Comparison of ENCODE assay signal across 19 cellular contexts in genomic region chr22:41969110-41969646, GRCh38. TPM values are rescaled to one million over a fixed set of nuclear protein-coding genes. Genes with fewer than 3 reads are reported as not detected.
DNase-seq lines count a peak whose midpoint lies in the region; ATAC-seq and TF ChIP-seq lines count a peak whose summit lies in the region.
"Had no signal": no experiment of that assay in that cellular context is flagged by ENCODE, and none has a peak within 500 bp of the region (broad histone marks: within the 10 kb centered on the region; RNA-seq: fewer than 3 reads in every experiment).

A gene with protein sequence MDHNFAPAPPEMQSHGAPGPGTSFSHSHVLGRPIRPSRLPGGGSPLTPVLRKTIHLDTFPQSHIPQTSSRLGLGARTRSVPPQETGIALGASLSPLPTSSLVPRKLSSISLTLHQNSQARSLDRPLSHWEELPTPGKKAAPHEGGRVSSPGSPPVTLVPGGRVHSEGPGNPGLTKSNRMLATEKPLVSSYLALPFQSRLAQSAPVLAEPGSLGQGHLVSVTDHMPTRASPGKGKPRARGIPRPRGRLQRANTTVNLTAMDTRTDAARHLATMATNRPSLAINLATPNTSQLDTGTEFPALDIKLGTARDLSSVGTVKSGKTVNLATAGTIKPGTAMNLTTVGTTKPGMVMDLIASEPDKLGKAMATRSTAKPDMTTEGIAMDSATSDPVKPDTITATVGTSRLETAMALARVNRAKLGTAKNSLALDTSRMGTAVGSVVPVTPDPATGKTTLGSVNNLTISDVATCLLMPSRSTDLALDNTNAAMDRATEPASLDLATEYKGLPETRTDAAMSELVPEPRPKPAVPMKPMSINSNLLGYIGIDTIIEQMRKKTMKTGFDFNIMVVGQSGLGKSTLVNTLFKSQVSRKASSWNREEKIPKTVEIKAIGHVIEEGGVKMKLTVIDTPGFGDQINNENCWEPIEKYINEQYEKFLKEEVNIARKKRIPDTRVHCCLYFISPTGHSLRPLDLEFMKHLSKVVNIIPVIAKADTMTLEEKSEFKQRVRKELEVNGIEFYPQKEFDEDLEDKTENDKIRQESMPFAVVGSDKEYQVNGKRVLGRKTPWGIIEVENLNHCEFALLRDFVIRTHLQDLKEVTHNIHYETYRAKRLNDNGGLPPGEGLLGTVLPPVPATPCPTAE (plus strand): TSS chr22:41969443. CDS start chr22:41971493, 2,050 bp downstream.

- CTCF ChIA-PET in WTC11 (lab: Charles Lee) = interaction anchor here (1.0 to 10.1 kb wide), 6 partner anchors 11 to 272 kb away, joined by 4 to 78 read pairs (median 10); partner anchors contain the start of genes CENPM and NDUFA6
- CTCF ChIA-PET in RWPE1 (lab: Yijun Ruan, JAX) = no interaction called here

- H3K27me3 Mint-ChIP-seq in T-helper 1 cell treated with Interleukin-12 subunit alpha and Interleukin-12 subunit beta and Interleukin-4 antibody, amounts not matched to agents 30 μg/mL and 1 μg/mL, for 36 hours (ENCODE audit: low read depth) = peaks cover 5% of the 10 kb centered on the region
- H3K27me3 Mint-ChIP-seq in WTC11 (ENCODE audit: low read depth) = peaks cover 37% of the 10 kb centered on the region
- H3K27me3 Mint-ChIP-seq in stimulated activated memory B cell treated with anti-CD40 and anti-IgM and Interleukin-4, amounts not matched to agents 10 μg/mL and 1 μg/mL and 100 μg/mL, for 72 hours = peaks cover 39% of the 10 kb centered on the region

- H3K27ac Mint-ChIP-seq in T-helper 1 cell treated with Interleukin-12 subunit alpha and Interleukin-12 subunit beta and Interleukin-4 antibody, amounts not matched to agents 30 μg/mL and 1 μg/mL, for 36 hours = peak within 1 kb of the TSS; percentile 39
- H3K27ac Mint-ChIP-seq in WTC11 = no peak within 1 kb of the TSS
- H3K27ac Mint-ChIP-seq in stimulated activated memory B cell treated with anti-CD40 and anti-IgM and Interleukin-4, amounts not matched to agents 10 μg/mL and 1 μg/mL and 100 μg/mL, for 72 hours = no peak within 1 kb of the TSS
- H3K27ac Mint-ChIP-seq: activated T-cell treated with anti-CD3 and anti-CD28 coated beads, Interleukin-2, amount 50 U/mL, for 24 hours had no signal

- H3K4me3 Mint-ChIP-seq in T-helper 1 cell treated with Interleukin-12 subunit alpha and Interleukin-12 subunit beta and Interleukin-4 antibody, amounts not matched to agents 30 μg/mL and 1 μg/mL, for 36 hours = no peak within 1 kb of the TSS
- no peak within 1 kb of the TSS for H3K4me3 Mint-ChIP-seq in WTC11
- no peak within 1 kb of the TSS for H3K4me3 Mint-ChIP-seq in stimulated activated memory B cell treated with anti-CD40 and anti-IgM and Interleukin-4, amounts not matched to agents 10 μg/mL and 1 μg/mL and 100 μg/mL, for 72 hours
- H3K4me3 Mint-ChIP-seq: activated T-cell treated with anti-CD3 and anti-CD28 coated beads, Interleukin-2, amount 50 U/mL, for 24 hours; CD8-positive, alpha-beta memory T cell had no signal

- no peaks in the 10 kb centered on the region for H3K9me3 Mint-ChIP-seq in T-helper 1 cell treated with Interleukin-12 subunit alpha and Interleukin-12 subunit beta and Interleukin-4 antibody, amounts not matched to agents 30 μg/mL and 1 μg/mL, for 36 hours
- peaks cover 6% of the 10 kb centered on the region for H3K9me3 Mint-ChIP-seq in WTC11
- no peaks in the 10 kb centered on the region for H3K9me3 Mint-ChIP-seq in stimulated activated memory B cell treated with anti-CD40 and anti-IgM and Interleukin-4, amounts not matched to agents 10 μg/mL and 1 μg/mL and 100 μg/mL, for 72 hours
- H3K9me3 Mint-ChIP-seq: activated T-cell treated with anti-CD3 and anti-CD28 coated beads, Interleukin-2, amount 50 U/mL, for 24 hours; CD8-positive, alpha-beta memory T cell had no signal

- DNase-seq in T-helper 1 cell = no peak
- no peak for DNase-seq in WTC11 (ENCODE audit: low spot score)
- DNase-seq in left kidney (ENCODE audit: low read depth, low spot score) = peak; percentile 26
- DNase-seq in RWPE1 (ENCODE audit: low spot score) = no peak
- DNase-seq in T-helper 9 cell = no peak
- DNase-seq in glomerular visceral epithelial cell (ENCODE audit: extremely low spot score) = no peak
- DNase-seq: 8988T; activated CD8-positive, alpha-beta memory T cell treated with anti-CD3 and anti-CD28 coated beads for 24 hours; activated T-cell treated with anti-CD3 and anti-CD28 coated beads, Interleukin-2, amount 50 U/mL, for 24 hours; CD8-positive, alpha-beta memory T cell; GF-D8; kidney glomerular epithelial cell; NCI-H1092 treated with DMSO at 0.1 percent for 48 hours; stimulated activated CD4-positive, alpha-beta T cell treated with anti-CD3 and anti-CD28 coated beads, Interleukin-1b, Interleukin-23, amount 100 ng/mL, for 48 hours had no signal

- peaks cover 6% of the 10 kb centered on the region for H3K4me1 Mint-ChIP-seq in T-helper 1 cell treated with Interleukin-12 subunit alpha and Interleukin-12 subunit beta and Interleukin-4 antibody, amounts not matched to agents 30 μg/mL and 1 μg/mL, for 36 hours (ENCODE audit: low read depth)
- H3K4me1 Mint-ChIP-seq in WTC11 = peaks cover 10% of the 10 kb centered on the region
- peaks cover 5% of the 10 kb centered on the region for H3K4me1 Mint-ChIP-seq in stimulated activated memory B cell treated with anti-CD40 and anti-IgM and Interleukin-4, amounts not matched to agents 10 μg/mL and 1 μg/mL and 100 μg/mL, for 72 hours
- H3K4me1 Mint-ChIP-seq: CD8-positive, alpha-beta memory T cell had no signal

- peak; percentile 40 for ATAC-seq in WTC11
- peak; percentile 21 for ATAC-seq in stimulated activated memory B cell treated with anti-CD40 and anti-IgM and Interleukin-4, amounts not matched to agents 10 μg/mL and 1 μg/mL and 100 μg/mL, for 72 hours

- no peak for TF ChIP-seq CTCF in WTC11 (IDR thresholded peaks at IDR 0.05)
- no peak for TF ChIP-seq CTCF in RWPE1 (conservative IDR thresholded peaks at IDR 0.05; ENCODE audit: low read depth)

- POLR2A ChIA-PET in WTC11 (lab: Charles Lee) = interaction anchor here (1.3 kb wide), 1 partner anchor 121 kb away, joined by 4 read pairs; the partner anchor contains the start of gene NDUFA6
- POLR2A ChIA-PET in RWPE1 (lab: Yijun Ruan, JAX; ENCODE audit: low non-redundant PET) = no interaction called here

- no peak within 1 kb of the TSS for H3K27ac ChIP-seq in RWPE1
- H3K27ac ChIP-seq: adrenal gland, colonic mucosa, neutrophil had no signal

- H3K36me3 Mint-ChIP-seq in T-helper 1 cell treated with Interleukin-12 subunit alpha and Interleukin-12 subunit beta and Interleukin-4 antibody, amounts not matched to agents 30 μg/mL and 1 μg/mL, for 36 hours (ENCODE audit: low read depth) = no peaks in the 10 kb centered on the region
- H3K36me3 Mint-ChIP-seq in WTC11 = peaks cover 3% of the 10 kb centered on the region
- H3K36me3 Mint-ChIP-seq in stimulated activated memory B cell treated with anti-CD40 and anti-IgM and Interleukin-4, amounts not matched to agents 10 μg/mL and 1 μg/mL and 100 μg/mL, for 72 hours = no peaks in the 10 kb centered on the region
- H3K36me3 Mint-ChIP-seq: CD8-positive, alpha-beta memory T cell had no signal

TF ChIP-seq in WTC11, 78 proteins besides CTCF, POLR2A, EP300 and RAD21:
- 0 out of 2 replicates have a peak, but pooled peaks have one; percentile 18 for TF ChIP-seq ZNF121 (CRISPR knock-in tag; IDR thresholded peaks at IDR 0.05)
- TF ChIP-seq, protein P1, sequence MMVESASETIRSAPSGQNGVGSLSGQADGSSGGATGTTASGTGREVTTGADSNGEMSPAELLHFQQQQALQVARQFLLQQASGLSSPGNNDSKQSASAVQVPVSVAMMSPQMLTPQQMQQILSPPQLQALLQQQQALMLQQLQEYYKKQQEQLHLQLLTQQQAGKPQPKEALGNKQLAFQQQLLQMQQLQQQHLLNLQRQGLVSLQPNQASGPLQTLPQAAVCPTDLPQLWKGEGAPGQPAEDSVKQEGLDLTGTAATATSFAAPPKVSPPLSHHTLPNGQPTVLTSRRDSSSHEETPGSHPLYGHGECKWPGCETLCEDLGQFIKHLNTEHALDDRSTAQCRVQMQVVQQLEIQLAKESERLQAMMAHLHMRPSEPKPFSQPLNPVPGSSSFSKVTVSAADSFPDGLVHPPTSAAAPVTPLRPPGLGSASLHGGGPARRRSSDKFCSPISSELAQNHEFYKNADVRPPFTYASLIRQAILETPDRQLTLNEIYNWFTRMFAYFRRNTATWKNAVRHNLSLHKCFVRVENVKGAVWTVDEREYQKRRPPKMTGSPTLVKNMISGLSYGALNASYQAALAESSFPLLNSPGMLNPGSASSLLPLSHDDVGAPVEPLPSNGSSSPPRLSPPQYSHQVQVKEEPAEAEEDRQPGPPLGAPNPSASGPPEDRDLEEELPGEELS (CRISPR knock-in tag; IDR thresholded peaks at IDR 0.05) = no peak
TF ChIP-seq in WTC11: peak in this region for 1.

RNA-seq across cellular contexts. Expression of the gene that starts here (rescaled TPM):
- total RNA-seq in WTC11 (2021) = 19.5 to 25.3 TPM (median 24.0 TPM) in 3 replicates
